In genomic region chr15:67461735-67462134, GRCh38 we compare ENCODE assay signal across 33 cellular contexts.
"Had no signal": no experiment of that assay in that cellular context is flagged by ENCODE, and none has a peak within 500 bp of the region (broad histone marks: within the 10 kb centered on the region; RNA-seq: fewer than 3 reads in every experiment).

No MANE protein-coding gene starts in this region.

- FAIRE-seq: astrocyte, bronchial epithelial cell, colon had no signal

- H3K4me1 ChIP-seq: adrenal gland, ascending aorta, breast epithelium had no signal

- DNase-seq: activated effector memory CD4-positive, alpha-beta T cell treated with anti-CD3 and anti-CD28 coated beads, Interleukin-2, amount 50 U/mL, for 16 hours; activated effector memory CD4-positive, alpha-beta T cell treated with Interleukin-2 at 50 U/mL for 16 hours; activated gamma-delta T cell; activated gamma-delta T cell treated with Interleukin-2 at 50 U/mL for 16 hours; activated naive CD4-positive, alpha-beta T cell treated with anti-CD3 and anti-CD28 coated beads for 36 hours; activated naive CD4-positive, alpha-beta T cell treated with anti-CD3 and anti-CD28 coated beads, Interleukin-2, amount 10 ng/mL, durations not matched to agents 7 days and 5 days; activated naive CD4-positive, alpha-beta T cell treated with anti-CD3 and anti-CD28 coated beads, Interleukin-2, amount 50 U/mL, for 16 hours; activated naive CD4-positive, alpha-beta T cell treated with Interleukin-2 at 50 U/mL for 16 hours; activated naive CD8-positive, alpha-beta T cell treated with anti-CD3 and anti-CD28 coated beads for 36 hours; activated naive CD8-positive, alpha-beta T cell treated with anti-CD3 and anti-CD28 coated beads, Interleukin-2, amount 10 ng/mL, durations not matched to agents 7 days and 5 days; activated naive CD8-positive, alpha-beta T cell treated with anti-CD3 and anti-CD28 coated beads, Interleukin-2, amount 50 U/mL, for 24 hours; activated T-cell treated with anti-CD3 and anti-CD28 coated beads, Interleukin-2, amount 50 U/mL, for 24 hours; activated T-cell treated with anti-CD3 and anti-CD28 coated beads, Interleukin-2, amount 50 U/mL, for 4 hours; activated T-cell treated with anti-CD3 and anti-CD28 coated beads, Interleukin-2, amount 50 U/mL, for 48 hours; activated T-cell treated with anti-CD3 and anti-CD28 coated beads, Interleukin-2, amount 50 U/mL, for 72 hours; adrenal gland; amniotic stem cell; amygdala; anterior cingulate cortex; aorta; body of pancreas; brain microvascular endothelial cell; caudate nucleus; central memory CD4-positive, alpha-beta T cell; cerebellar nuclear complex had no signal

- H3K27me3 ChIP-seq: adrenal gland, ascending aorta, body of pancreas, brain microvascular endothelial cell, breast epithelium had no signal

- ATAC-seq: activated naive CD4-positive, alpha-beta T cell treated with anti-CD3 and anti-CD28 coated beads, Interleukin-2, amount 50 U/mL, for 72 hours; activated naive CD8-positive, alpha-beta T cell treated with anti-CD3 and anti-CD28 coated beads, Interleukin-2, amount 50 U/mL, for 24 hours; activated T-cell treated with anti-CD3 and anti-CD28 coated beads, Interleukin-2, amount 50 U/mL, for 4 hours; activated T-cell treated with anti-CD3 and anti-CD28 coated beads, Interleukin-2, amount 50 U/mL, for 72 hours; activated T-helper 17 cell treated with anti-CD3 and anti-CD28 coated beads, Interleukin-2, amount 50 U/mL, for 72 hours; body of pancreas had no signal

- H3K27ac ChIP-seq: adrenal gland, ascending aorta, body of pancreas, brain microvascular endothelial cell, breast epithelium, cardiac muscle cell had no signal

- H3K9me3 ChIP-seq: adrenal gland, ascending aorta, body of pancreas, breast epithelium had no signal

- H3K4me3 ChIP-seq: adrenal gland, ascending aorta, body of pancreas, breast epithelium, cardiac muscle cell had no signal

- H3K36me3 ChIP-seq: adrenal gland, ascending aorta, brain microvascular endothelial cell, breast epithelium, cardiac muscle cell had no signal
